Comparison of ENCODE assay signal across 15 cellular contexts in genomic region chr4:95000076-95000648, GRCh38.
DNase-seq lines count a peak whose midpoint lies in the region; ATAC-seq and TF ChIP-seq lines count a peak whose summit lies in the region.
"Had no signal": no experiment of that assay in that cellular context is flagged by ENCODE, and none has a peak within 500 bp of the region (broad histone marks: within the 10 kb centered on the region; RNA-seq: fewer than 3 reads in every experiment).

No MANE protein-coding gene starts in this region.

- POLR2A ChIA-PET in SK-N-SH (lab: Yijun Ruan, JAX) = no interaction called here

- H3K79me2 ChIP-seq in SK-N-SH (ENCODE audit: insufficient read depth) = no peaks in the 10 kb centered on the region

- H3K9me3 ChIP-seq in SK-N-SH = no peaks in the 10 kb centered on the region
- H3K9me3 ChIP-seq in adipocyte (ENCODE audit: control insufficient read depth, low read length) = no peaks in the 10 kb centered on the region
- H3K9me3 ChIP-seq: BLaER1 treated with 17β-estradiol and CSF1 and Interleukin-3, amounts not matched to agents 10 nM and 100 nM; HAP-1 had no signal

- TF ChIP-seq RAD21 in SK-N-SH (IDR thresholded peaks at IDR 0.05; ENCODE audit: low read length) = no peak

- TF ChIP-seq EP300 in SK-N-SH (IDR thresholded peaks at IDR 0.05; ENCODE audit: borderline replicate concordance in 1 of 2, low read depth in 1 of 2, low read length in 1 of 2) = no peak

- H3K27ac ChIP-seq in SK-N-SH (ENCODE audit: low read depth in 2 of 2, low read length in 1 of 2) = no peak overlapping the region
- H3K27ac ChIP-seq: 22Rv1; BLaER1 treated with 17β-estradiol and CSF1 and Interleukin-3, amounts not matched to agents 10 nM and 100 nM; HL-60 had no signal

- H3K9ac ChIP-seq in SK-N-SH (no peak overlapping the region), adipocyte (ENCODE audit: low read length) (no peak overlapping the region)
- H3K9ac ChIP-seq: BLaER1 treated with 17β-estradiol and CSF1 and Interleukin-3, amounts not matched to agents 10 nM and 100 nM had no signal

- no peak overlapping the region for H3K4me3 Mint-ChIP-seq in mesothelial cell of epicardium
- H3K4me3 Mint-ChIP-seq: CD8-positive, alpha-beta T cell; HFFc6 had no signal

- no peaks in the 10 kb centered on the region for H3K36me3 Mint-ChIP-seq in mesothelial cell of epicardium
- H3K36me3 Mint-ChIP-seq: CD8-positive, alpha-beta T cell had no signal

- H4K20me1 ChIP-seq in SK-N-SH (ENCODE audit: insufficient read depth) = no peaks in the 10 kb centered on the region
- H4K20me1 ChIP-seq: BLaER1 treated with 17β-estradiol and CSF1 and Interleukin-3, amounts not matched to agents 10 nM and 100 nM had no signal

- no peaks in the 10 kb centered on the region for H3F3A ChIP-seq in SK-N-SH (replicated peaks; ENCODE audit: insufficient read depth)

- no peaks in the 10 kb centered on the region for H3K27me3 Mint-ChIP-seq in mesothelial cell of epicardium (ENCODE audit: low read depth)

- H3K4me1 ChIP-seq in SK-N-SH (ENCODE audit: control insufficient read depth in 1 of 2, insufficient read depth in 2 of 2, low read depth in 1 of 2, low read length in 1 of 2) (peaks cover 0 to 8% of the 10 kb centered on the region in 2 experiments; a peak in 2 of 4 replicates), adipocyte (ENCODE audit: control insufficient read depth, insufficient read depth, low read length) (peaks cover 21% of the 10 kb centered on the region)
- H3K4me1 ChIP-seq: BLaER1 treated with 17β-estradiol and CSF1 and Interleukin-3, amounts not matched to agents 10 nM and 100 nM; HAP-1 had no signal

- no peak overlapping the region for H3K4me3 ChIP-seq in SK-N-SH (ENCODE audit: low read depth in 2 of 2, low read length in 1 of 2)
- no peak overlapping the region for H3K4me3 ChIP-seq in adipocyte (ENCODE audit: low read length)
- H3K4me3 ChIP-seq: BLaER1 treated with 17β-estradiol and CSF1 and Interleukin-3, amounts not matched to agents 10 nM and 100 nM; HAP-1 had no signal

- H3K36me3 ChIP-seq in SK-N-SH (replicated peaks in 1 of 2; ENCODE audit: control insufficient read depth in 1 of 2, insufficient read depth in 2 of 2, low read length in 1 of 2) = no peaks in the 10 kb centered on the region
- no peaks in the 10 kb centered on the region for H3K36me3 ChIP-seq in adipocyte (ENCODE audit: control insufficient read depth, insufficient read depth, low read length, severe bottlenecking)
- H3K36me3 ChIP-seq: BLaER1 treated with 17β-estradiol and CSF1 and Interleukin-3, amounts not matched to agents 10 nM and 100 nM; HAP-1 had no signal

- WGBS in SK-N-SH (ENCODE audit: low lambda C conversion rate) = 89% methylated on average over 4 of the region's 4 CpGs

- CTCF ChIA-PET in SK-N-SH (lab: Yijun Ruan, JAX) = interaction anchor here (1.6 kb wide), 1 partner anchor 11 kb away, joined by 4 read pairs; no protein-coding TSS in a partner anchor

- H3K9me2 ChIP-seq in SK-N-SH = 0 out of 2 replicates have a peak, but pooled peaks cover 3% of the 10 kb centered on the region

- peaks cover 24% of the 10 kb centered on the region for H3K4me1 Mint-ChIP-seq in mesothelial cell of epicardium

- TF ChIP-seq CTCF in SK-N-SH (IDR thresholded peaks at IDR 0.05) (no peak), mesothelial cell of epicardium (IDR thresholded peaks at IDR 0.05; ENCODE audit: unreplicated experiment) (no peak)

- DNase-seq in SK-N-SH (no peak), adipocyte (ENCODE audit: low read depth) (peak; percentile 55), mesothelial cell of epicardium (ENCODE audit: low spot score in 2 of 2, unreplicated experiment in 2 of 2) (no peak), DMS 273 treated with DMSO at 0.1 percent for 48 hours (lab: John Stamatoyannopoulos, UW) (no peak), T-helper 9 cell (no peak), NCI-H2227 treated with DMSO at 0.1 percent for 48 hours (lab: John Stamatoyannopoulos, UW) (no peak)
- DNase-seq: Calu3; CD8-positive, alpha-beta T cell; HFFc6 had no signal

- H2AFZ ChIP-seq in SK-N-SH (ENCODE audit: low read depth) = no peak overlapping the region

- no peak overlapping the region for H3K4me2 ChIP-seq in SK-N-SH
- H3K4me2 ChIP-seq: BLaER1 treated with 17β-estradiol and CSF1 and Interleukin-3, amounts not matched to agents 10 nM and 100 nM had no signal

- H3K9me3 Mint-ChIP-seq in mesothelial cell of epicardium = no peaks in the 10 kb centered on the region
- H3K9me3 Mint-ChIP-seq: CD8-positive, alpha-beta T cell; HFFc6 had no signal

- H3K27ac Mint-ChIP-seq in mesothelial cell of epicardium = peak overlapping the region; percentile 89
- H3K27ac Mint-ChIP-seq: CD8-positive, alpha-beta T cell; HFFc6 had no signal

- ATAC-seq in SK-N-SH treated with all-trans-retinoic acid at 6 μM for 48 hours (no peak), GM19023 (IDR thresholded peaks at IDR 0.05; ENCODE audit: unreplicated experiment) (no peak)
- ATAC-seq: CD8-positive, alpha-beta T cell had no signal

- no peaks in the 10 kb centered on the region for H3K27me3 ChIP-seq in SK-N-SH (ENCODE audit: insufficient read depth)
- no peaks in the 10 kb centered on the region for H3K27me3 ChIP-seq in adipocyte (replicated peaks; ENCODE audit: control insufficient read depth, insufficient read depth, low read length)
- H3K27me3 ChIP-seq: BLaER1 treated with 17β-estradiol and CSF1 and Interleukin-3, amounts not matched to agents 10 nM and 100 nM had no signal

TF ChIP-seq in SK-N-SH treated with all-trans-retinoic acid at 6 μM for 48 hours, 23 proteins besides CTCF, POLR2A, EP300 and RAD21 (continues in another document):
- TF ChIP-seq ARNTL (CRISPR knock-in tag; IDR thresholded peaks at IDR 0.05; ENCODE audit: borderline replicate concordance, low read depth) = no peak
- TF ChIP-seq PPARA (CRISPR knock-in tag; IDR thresholded peaks at IDR 0.05; ENCODE audit: borderline replicate concordance) = no peak
- no peak for TF ChIP-seq TSHZ2 (CRISPR knock-in tag; IDR thresholded peaks at IDR 0.05)
- TF ChIP-seq GLIS3 (CRISPR knock-in tag; IDR thresholded peaks at IDR 0.05) = no peak
- TF ChIP-seq TOX (CRISPR knock-in tag; IDR thresholded peaks at IDR 0.05; ENCODE audit: borderline replicate concordance) = no peak

TF ChIP-seq in SK-N-SH, 30 proteins besides CTCF, POLR2A, EP300 and RAD21 (continues in another document):
- no peak for TF ChIP-seq FOXM1 (IDR thresholded peaks at IDR 0.05; ENCODE audit: low read depth)
- TF ChIP-seq ZBTB33 (IDR thresholded peaks at IDR 0.05; ENCODE audit: borderline replicate concordance, low read depth) = no peak
- no peak for TF ChIP-seq SMC3 (IDR thresholded peaks at IDR 0.05; ENCODE audit: low read depth, low read length)
- no peak for TF ChIP-seq NRF1 (IDR thresholded peaks at IDR 0.05; ENCODE audit: low read depth, low read length)
- TF ChIP-seq GABPA (IDR thresholded peaks at IDR 0.05; ENCODE audit: low read depth) = no peak
- TF ChIP-seq FOXJ3 (CRISPR knock-in tag; IDR thresholded peaks at IDR 0.05) = no peak
- TF ChIP-seq EZH2phosphoT487 (IDR thresholded peaks at IDR 0.05; ENCODE audit: borderline replicate concordance, low read depth) = no peak
- no peak for TF ChIP-seq USF1 (IDR thresholded peaks at IDR 0.05; ENCODE audit: borderline replicate concordance, low read depth)
- TF ChIP-seq SIN3A (IDR thresholded peaks at IDR 0.05; ENCODE audit: borderline replicate concordance, low read depth, low read length) = no peak
- no peak for TF ChIP-seq MXI1 (IDR thresholded peaks at IDR 0.05; ENCODE audit: low read depth, low read length)
- TF ChIP-seq YY1 (IDR thresholded peaks at IDR 0.05; ENCODE audit: low read depth) = no peak
- TF ChIP-seq PBX3 (IDR thresholded peaks at IDR 0.05) = no peak
- no peak for TF ChIP-seq RXRA (IDR thresholded peaks at IDR 0.05; ENCODE audit: borderline replicate concordance, low read depth)
- no peak for TF ChIP-seq MAX (IDR thresholded peaks at IDR 0.05; ENCODE audit: low read depth)
- no peak for TF ChIP-seq RFX5 (IDR thresholded peaks at IDR 0.05; ENCODE audit: low read length)
- no peak for TF ChIP-seq TAF1 (IDR thresholded peaks at IDR 0.05; ENCODE audit: borderline replicate concordance, low read depth, low read length)
- TF ChIP-seq TCF12 (IDR thresholded peaks at IDR 0.05) = no peak
